ENCODE assay signal across 3 cellular contexts in genomic region chr9:98846879-98847278, GRCh38.
A peak's percentile ranks its signal among the peaks of the same experiment; 100 is the strongest.
TF ChIP-seq lines count a peak whose summit lies in the region.

No MANE protein-coding gene starts in this region.

TF ChIP-seq in HCT116, 20 proteins besides CTCF, POLR2A, EP300 and RAD21:
- peak; percentile 43; the same call in 1 of the 2 replicates for TF ChIP-seq CEBPB (IDR thresholded peaks at IDR 0.05; ENCODE audit: low read depth)
- TF ChIP-seq TCF7L2 (IDR thresholded peaks at IDR 0.05; ENCODE audit: borderline replicate concordance, extremely low read depth, insufficient read depth, insufficient read length) = no peak
- 0 out of 2 replicates have a peak, but pooled peaks have one; percentile 22 for TF ChIP-seq SP1 (IDR thresholded peaks at IDR 0.05; ENCODE audit: low read depth)
- no peak for TF ChIP-seq ZFX (IDR thresholded peaks at IDR 0.05)

TF ChIP-seq in K562, 482 proteins besides CTCF, POLR2A, EP300 and RAD21:
- TF ChIP-seq CEBPG (CRISPR knock-in tag; IDR thresholded peaks at IDR 0.05) (peak; percentile 33; the same call in 1 of the 2 replicates), CEBPG (tag; conservative IDR thresholded peaks at IDR 0.05 in 1 of 2, IDR thresholded peaks at IDR 0.05 in 1 of 2) (peak in 1 of 2 experiments; percentile 73; a peak in 1 of 4 replicates), HMBOX1 (IDR thresholded peaks at IDR 0.05) (no peak)

TF ChIP-seq in SK-N-SH, 30 proteins besides CTCF, POLR2A, EP300 and RAD21:
- no peak for TF ChIP-seq SMC3 (IDR thresholded peaks at IDR 0.05; ENCODE audit: low read depth, low read length)
- TF ChIP-seq SIN3A (IDR thresholded peaks at IDR 0.05; ENCODE audit: borderline replicate concordance, low read depth, low read length) = no peak
- TF ChIP-seq TAF1 (IDR thresholded peaks at IDR 0.05; ENCODE audit: borderline replicate concordance, low read depth, low read length) = no peak
- TF ChIP-seq YY1 (IDR thresholded peaks at IDR 0.05; ENCODE audit: low read depth) = no peak
- no peak for TF ChIP-seq MXI1 (IDR thresholded peaks at IDR 0.05; ENCODE audit: low read depth, low read length)
- no peak for TF ChIP-seq RFX5 (IDR thresholded peaks at IDR 0.05; ENCODE audit: low read length)
- TF ChIP-seq FOSL2 (IDR thresholded peaks at IDR 0.05; ENCODE audit: borderline replicate concordance, low read depth) = no peak
- TF ChIP-seq JUND (IDR thresholded peaks at IDR 0.05) = no peak
- no peak for TF ChIP-seq RCOR1 (IDR thresholded peaks at IDR 0.05; ENCODE audit: low read length)
- no peak for TF ChIP-seq REST (IDR thresholded peaks at IDR 0.05; ENCODE audit: low read depth, low read length)
- no peak for TF ChIP-seq POLR2AphosphoS5 (IDR thresholded peaks at IDR 0.05; ENCODE audit: low read depth, low read length)
- no peak for TF ChIP-seq FOXJ3 (CRISPR knock-in tag; IDR thresholded peaks at IDR 0.05)
- no peak for TF ChIP-seq GABPA (IDR thresholded peaks at IDR 0.05; ENCODE audit: low read depth)
- no peak for TF ChIP-seq EZH2phosphoT487 (IDR thresholded peaks at IDR 0.05; ENCODE audit: borderline replicate concordance, low read depth)
- no peak for TF ChIP-seq GATA2 (CRISPR knock-in tag; IDR thresholded peaks at IDR 0.05)
- TF ChIP-seq USF2 (IDR thresholded peaks at IDR 0.05; ENCODE audit: borderline replicate concordance, low read depth, low read length) = no peak
- no peak for TF ChIP-seq USF1 (IDR thresholded peaks at IDR 0.05; ENCODE audit: borderline replicate concordance, low read depth)
- TF ChIP-seq FOXM1 (IDR thresholded peaks at IDR 0.05; ENCODE audit: low read depth) = no peak
- TF ChIP-seq PBX3 (IDR thresholded peaks at IDR 0.05) = no peak
- TF ChIP-seq TEAD4 (IDR thresholded peaks at IDR 0.05; ENCODE audit: borderline replicate concordance, insufficient read depth) = no peak
